ENCODE assay signal across 1 cellular context in the genomic region with DNA sequence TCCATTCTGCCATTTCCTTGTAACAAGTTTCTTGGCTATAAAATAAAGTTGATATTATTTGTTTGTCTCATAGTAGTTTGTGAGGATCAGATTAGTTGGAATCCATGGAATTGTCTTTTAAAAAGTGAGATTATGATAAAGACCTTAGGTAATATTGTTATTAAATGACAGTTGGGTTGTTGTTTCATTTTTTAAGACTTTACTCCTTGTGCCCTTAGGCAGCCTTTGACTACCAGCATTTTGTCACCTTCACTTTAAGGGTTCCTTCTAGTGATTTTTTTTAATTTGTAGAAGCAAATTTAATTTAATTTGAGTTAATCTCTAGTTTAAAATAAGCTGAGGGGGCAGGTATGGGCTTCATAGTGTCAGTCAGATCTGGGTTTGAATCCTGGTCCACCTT.
TF ChIP-seq lines count a peak whose summit lies in the region.

No MANE protein-coding gene starts in this region.

TF ChIP-seq in H1, 55 proteins besides CTCF, POLR2A, EP300 and RAD21:
- no peak for TF ChIP-seq KDM4A (IDR thresholded peaks at IDR 0.05; ENCODE audit: low read depth, low read length, severe bottlenecking)
- no peak for TF ChIP-seq YY1 (IDR thresholded peaks at IDR 0.05; ENCODE audit: low read depth, low read length)
- TF ChIP-seq, protein P1, sequence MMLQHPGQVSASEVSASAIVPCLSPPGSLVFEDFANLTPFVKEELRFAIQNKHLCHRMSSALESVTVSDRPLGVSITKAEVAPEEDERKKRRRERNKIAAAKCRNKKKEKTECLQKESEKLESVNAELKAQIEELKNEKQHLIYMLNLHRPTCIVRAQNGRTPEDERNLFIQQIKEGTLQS (IDR thresholded peaks at IDR 0.05; ENCODE audit: insufficient read depth, low read depth, low read length), result no peak
- TF ChIP-seq BCL11A (IDR thresholded peaks at IDR 0.05; ENCODE audit: low read depth in 2 of 2, low read length in 2 of 2), result no peak
- TF ChIP-seq SP4 (IDR thresholded peaks at IDR 0.05; ENCODE audit: low read length), result no peak
- TF ChIP-seq PHF8 (conservative IDR thresholded peaks at IDR 0.05; ENCODE audit: low read depth, low read length), result no peak
- TF ChIP-seq RNF2 (IDR thresholded peaks at IDR 0.05; ENCODE audit: borderline replicate concordance, low read depth, low read length, missing control alignments, poor library complexity, severe bottlenecking), result no peak
- TF ChIP-seq, protein P2, sequence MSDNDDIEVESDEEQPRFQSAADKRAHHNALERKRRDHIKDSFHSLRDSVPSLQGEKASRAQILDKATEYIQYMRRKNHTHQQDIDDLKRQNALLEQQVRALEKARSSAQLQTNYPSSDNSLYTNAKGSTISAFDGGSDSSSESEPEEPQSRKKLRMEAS (IDR thresholded peaks at IDR 0.05), result no peak
- TF ChIP-seq, protein P3, sequence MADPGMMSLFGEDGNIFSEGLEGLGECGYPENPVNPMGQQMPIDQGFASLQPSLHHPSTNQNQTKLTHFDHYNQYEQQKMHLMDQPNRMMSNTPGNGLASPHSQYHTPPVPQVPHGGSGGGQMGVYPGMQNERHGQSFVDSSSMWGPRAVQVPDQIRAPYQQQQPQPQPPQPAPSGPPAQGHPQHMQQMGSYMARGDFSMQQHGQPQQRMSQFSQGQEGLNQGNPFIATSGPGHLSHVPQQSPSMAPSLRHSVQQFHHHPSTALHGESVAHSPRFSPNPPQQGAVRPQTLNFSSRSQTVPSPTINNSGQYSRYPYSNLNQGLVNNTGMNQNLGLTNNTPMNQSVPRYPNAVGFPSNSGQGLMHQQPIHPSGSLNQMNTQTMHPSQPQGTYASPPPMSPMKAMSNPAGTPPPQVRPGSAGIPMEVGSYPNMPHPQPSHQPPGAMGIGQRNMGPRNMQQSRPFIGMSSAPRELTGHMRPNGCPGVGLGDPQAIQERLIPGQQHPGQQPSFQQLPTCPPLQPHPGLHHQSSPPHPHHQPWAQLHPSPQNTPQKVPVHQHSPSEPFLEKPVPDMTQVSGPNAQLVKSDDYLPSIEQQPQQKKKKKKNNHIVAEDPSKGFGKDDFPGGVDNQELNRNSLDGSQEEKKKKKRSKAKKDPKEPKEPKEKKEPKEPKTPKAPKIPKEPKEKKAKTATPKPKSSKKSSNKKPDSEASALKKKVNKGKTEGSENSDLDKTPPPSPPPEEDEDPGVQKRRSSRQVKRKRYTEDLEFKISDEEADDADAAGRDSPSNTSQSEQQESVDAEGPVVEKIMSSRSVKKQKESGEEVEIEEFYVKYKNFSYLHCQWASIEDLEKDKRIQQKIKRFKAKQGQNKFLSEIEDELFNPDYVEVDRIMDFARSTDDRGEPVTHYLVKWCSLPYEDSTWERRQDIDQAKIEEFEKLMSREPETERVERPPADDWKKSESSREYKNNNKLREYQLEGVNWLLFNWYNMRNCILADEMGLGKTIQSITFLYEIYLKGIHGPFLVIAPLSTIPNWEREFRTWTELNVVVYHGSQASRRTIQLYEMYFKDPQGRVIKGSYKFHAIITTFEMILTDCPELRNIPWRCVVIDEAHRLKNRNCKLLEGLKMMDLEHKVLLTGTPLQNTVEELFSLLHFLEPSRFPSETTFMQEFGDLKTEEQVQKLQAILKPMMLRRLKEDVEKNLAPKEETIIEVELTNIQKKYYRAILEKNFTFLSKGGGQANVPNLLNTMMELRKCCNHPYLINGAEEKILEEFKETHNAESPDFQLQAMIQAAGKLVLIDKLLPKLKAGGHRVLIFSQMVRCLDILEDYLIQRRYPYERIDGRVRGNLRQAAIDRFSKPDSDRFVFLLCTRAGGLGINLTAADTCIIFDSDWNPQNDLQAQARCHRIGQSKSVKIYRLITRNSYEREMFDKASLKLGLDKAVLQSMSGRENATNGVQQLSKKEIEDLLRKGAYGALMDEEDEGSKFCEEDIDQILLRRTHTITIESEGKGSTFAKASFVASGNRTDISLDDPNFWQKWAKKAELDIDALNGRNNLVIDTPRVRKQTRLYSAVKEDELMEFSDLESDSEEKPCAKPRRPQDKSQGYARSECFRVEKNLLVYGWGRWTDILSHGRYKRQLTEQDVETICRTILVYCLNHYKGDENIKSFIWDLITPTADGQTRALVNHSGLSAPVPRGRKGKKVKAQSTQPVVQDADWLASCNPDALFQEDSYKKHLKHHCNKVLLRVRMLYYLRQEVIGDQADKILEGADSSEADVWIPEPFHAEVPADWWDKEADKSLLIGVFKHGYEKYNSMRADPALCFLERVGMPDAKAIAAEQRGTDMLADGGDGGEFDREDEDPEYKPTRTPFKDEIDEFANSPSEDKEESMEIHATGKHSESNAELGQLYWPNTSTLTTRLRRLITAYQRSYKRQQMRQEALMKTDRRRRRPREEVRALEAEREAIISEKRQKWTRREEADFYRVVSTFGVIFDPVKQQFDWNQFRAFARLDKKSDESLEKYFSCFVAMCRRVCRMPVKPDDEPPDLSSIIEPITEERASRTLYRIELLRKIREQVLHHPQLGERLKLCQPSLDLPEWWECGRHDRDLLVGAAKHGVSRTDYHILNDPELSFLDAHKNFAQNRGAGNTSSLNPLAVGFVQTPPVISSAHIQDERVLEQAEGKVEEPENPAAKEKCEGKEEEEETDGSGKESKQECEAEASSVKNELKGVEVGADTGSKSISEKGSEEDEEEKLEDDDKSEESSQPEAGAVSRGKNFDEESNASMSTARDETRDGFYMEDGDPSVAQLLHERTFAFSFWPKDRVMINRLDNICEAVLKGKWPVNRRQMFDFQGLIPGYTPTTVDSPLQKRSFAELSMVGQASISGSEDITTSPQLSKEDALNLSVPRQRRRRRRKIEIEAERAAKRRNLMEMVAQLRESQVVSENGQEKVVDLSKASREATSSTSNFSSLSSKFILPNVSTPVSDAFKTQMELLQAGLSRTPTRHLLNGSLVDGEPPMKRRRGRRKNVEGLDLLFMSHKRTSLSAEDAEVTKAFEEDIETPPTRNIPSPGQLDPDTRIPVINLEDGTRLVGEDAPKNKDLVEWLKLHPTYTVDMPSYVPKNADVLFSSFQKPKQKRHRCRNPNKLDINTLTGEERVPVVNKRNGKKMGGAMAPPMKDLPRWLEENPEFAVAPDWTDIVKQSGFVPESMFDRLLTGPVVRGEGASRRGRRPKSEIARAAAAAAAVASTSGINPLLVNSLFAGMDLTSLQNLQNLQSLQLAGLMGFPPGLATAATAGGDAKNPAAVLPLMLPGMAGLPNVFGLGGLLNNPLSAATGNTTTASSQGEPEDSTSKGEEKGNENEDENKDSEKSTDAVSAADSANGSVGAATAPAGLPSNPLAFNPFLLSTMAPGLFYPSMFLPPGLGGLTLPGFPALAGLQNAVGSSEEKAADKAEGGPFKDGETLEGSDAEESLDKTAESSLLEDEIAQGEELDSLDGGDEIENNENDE (IDR thresholded peaks at IDR 0.05; ENCODE audit: insufficient replicate concordance, low read length), result no peak
- TF ChIP-seq, protein P4, sequence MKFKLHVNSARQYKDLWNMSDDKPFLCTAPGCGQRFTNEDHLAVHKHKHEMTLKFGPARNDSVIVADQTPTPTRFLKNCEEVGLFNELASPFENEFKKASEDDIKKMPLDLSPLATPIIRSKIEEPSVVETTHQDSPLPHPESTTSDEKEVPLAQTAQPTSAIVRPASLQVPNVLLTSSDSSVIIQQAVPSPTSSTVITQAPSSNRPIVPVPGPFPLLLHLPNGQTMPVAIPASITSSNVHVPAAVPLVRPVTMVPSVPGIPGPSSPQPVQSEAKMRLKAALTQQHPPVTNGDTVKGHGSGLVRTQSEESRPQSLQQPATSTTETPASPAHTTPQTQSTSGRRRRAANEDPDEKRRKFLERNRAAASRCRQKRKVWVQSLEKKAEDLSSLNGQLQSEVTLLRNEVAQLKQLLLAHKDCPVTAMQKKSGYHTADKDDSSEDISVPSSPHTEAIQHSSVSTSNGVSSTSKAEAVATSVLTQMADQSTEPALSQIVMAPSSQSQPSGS (IDR thresholded peaks at IDR 0.05; ENCODE audit: low read length), result no peak
- no peak for TF ChIP-seq EGR1 (IDR thresholded peaks at IDR 0.05; ENCODE audit: borderline replicate concordance, low read depth, low read length)
TF ChIP-seq in H1: peak in this region for 0.
